In the genomic region with DNA sequence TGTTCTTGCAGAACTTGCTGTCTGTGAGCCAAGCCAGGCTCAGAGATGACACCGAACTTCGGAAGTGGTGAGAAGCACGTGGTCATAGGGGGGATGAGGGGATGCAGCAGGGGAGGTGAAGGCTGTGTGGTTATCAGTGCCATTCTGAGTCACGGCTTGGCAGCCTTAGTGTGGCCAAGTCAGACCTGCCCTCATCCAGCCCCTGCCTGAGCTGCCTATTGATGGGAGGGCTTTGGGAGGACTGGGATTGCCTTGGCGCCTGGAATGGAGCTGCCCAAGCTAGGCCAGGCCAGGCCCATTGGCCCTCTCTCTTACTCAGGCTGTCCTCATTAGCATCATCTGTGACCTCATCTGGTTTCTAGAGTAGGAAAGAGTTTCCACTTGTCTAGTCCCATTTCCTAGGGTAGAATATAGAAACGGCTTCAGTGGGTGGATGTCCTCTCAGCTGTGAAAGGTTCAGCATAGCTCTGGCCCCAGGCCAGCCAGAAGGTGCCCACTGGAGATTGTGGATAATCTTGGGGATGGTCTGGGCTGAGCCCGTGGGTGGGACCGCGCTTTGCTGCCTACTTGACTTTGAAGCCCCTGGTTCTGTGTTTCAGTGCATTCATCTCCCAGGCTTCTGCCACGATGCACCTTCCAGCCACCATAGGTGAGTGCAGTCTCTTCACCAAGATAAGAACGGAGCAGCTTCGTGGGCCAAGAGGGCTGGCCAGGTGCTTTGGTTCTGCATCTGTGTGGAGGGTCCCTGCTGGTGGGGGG, we compare ENCODE assay signal across 10 cellular contexts. TPM values are rescaled to one million over a fixed set of nuclear protein-coding genes. Genes with fewer than 3 reads are reported as not detected.
A peak's percentile ranks its signal among the peaks of the same experiment; 100 is the strongest.
DNase-seq lines count a peak whose midpoint lies in the region; ATAC-seq and TF ChIP-seq lines count a peak whose summit lies in the region.
"Had no signal": no experiment of that assay in that cellular context is flagged by ENCODE, and none has a peak within 500 bp of the region (broad histone marks: within the 10 kb centered on the region; RNA-seq: fewer than 3 reads in every experiment).

No MANE protein-coding gene starts in this region.

- H3K4me3 Mint-ChIP-seq in activated CD4-positive, alpha-beta T cell treated with anti-CD3 and anti-CD28 coated beads, Interleukin-2, amount 10 ng/mL, durations not matched to agents 7 days and 5 days, result no peak overlapping the region
- no peak overlapping the region for H3K4me3 Mint-ChIP-seq in T-helper 17 cell
- H3K4me3 Mint-ChIP-seq in immature natural killer cell, result peak overlapping the region in 2 of 5 donors; percentile 33 to 60

- POLR2A ChIA-PET in activated CD4-positive, alpha-beta T cell treated with anti-CD3 and anti-CD28 coated beads, Interleukin-2, amount 10 ng/mL, durations not matched to agents 7 days and 5 days (lab: Charles Lee), result interaction anchor here (0.7 to 1.4 kb wide), 2 partner anchors 8 to 531 kb away, joined by 3 to 9 read pairs; no protein-coding TSS in a partner anchor

- no peak for ATAC-seq in T-helper 17 cell

- peaks cover 7 to 32% of the 10 kb centered on the region in 2 donors for H3K4me1 ChIP-seq in thyroid gland
- H3K4me1 ChIP-seq: parathyroid adenoma had no signal

- no peak overlapping the region for H3K4me3 ChIP-seq in thyroid gland (replicated peaks in 1 of 3)

- no peak for TF ChIP-seq POLR2A in thyroid gland (IDR thresholded peaks at IDR 0.05)

- H3K9me3 Mint-ChIP-seq in activated CD4-positive, alpha-beta T cell treated with anti-CD3 and anti-CD28 coated beads, Interleukin-2, amount 10 ng/mL, durations not matched to agents 7 days and 5 days, result no peaks in the 10 kb centered on the region
- H3K9me3 Mint-ChIP-seq in immature natural killer cell, result no peaks in the 10 kb centered on the region

- no peaks in the 10 kb centered on the region for H3K9me3 ChIP-seq in T-helper 17 cell (ENCODE audit: control insufficient read depth, low read length, poor library complexity, severe bottlenecking)
- H3K9me3 ChIP-seq in thyroid gland, result no peaks in the 10 kb centered on the region

- peaks cover 57% of the 10 kb centered on the region for H3K36me3 Mint-ChIP-seq in activated CD4-positive, alpha-beta T cell treated with anti-CD3 and anti-CD28 coated beads, Interleukin-2, amount 10 ng/mL, durations not matched to agents 7 days and 5 days (ENCODE audit: low read depth)
- H3K36me3 Mint-ChIP-seq in T-helper 17 cell (ENCODE audit: low read depth) (peaks cover 6% of the 10 kb centered on the region), immature natural killer cell (peaks cover 0 to 17% (median 13%) of the 10 kb centered on the region in 3 donors)

- 91 to 97% methylated on average over 11 to 12 of the region's 12 CpGs for WGBS in thyroid gland, 2 donors

- no peak for TF ChIP-seq CTCF in thyroid gland (IDR thresholded peaks at IDR 0.05)

- H3K4me1 Mint-ChIP-seq in activated CD4-positive, alpha-beta T cell treated with anti-CD3 and anti-CD28 coated beads, Interleukin-2, amount 10 ng/mL, durations not matched to agents 7 days and 5 days, result peaks cover 34% of the 10 kb centered on the region
- peaks cover 9% of the 10 kb centered on the region for H3K4me1 Mint-ChIP-seq in T-helper 17 cell
- H3K4me1 Mint-ChIP-seq in immature natural killer cell, result peaks cover 26 to 29% of the 10 kb centered on the region in 2 donors

- CTCF ChIA-PET in activated CD4-positive, alpha-beta T cell treated with anti-CD3 and anti-CD28 coated beads, Interleukin-2, amount 10 ng/mL, durations not matched to agents 7 days and 5 days (lab: Charles Lee), result interaction anchor here (0.9 to 2.4 kb wide), 7 partner anchors 8 to 285 kb away, joined by 3 to 11 read pairs (median 3); no protein-coding TSS in a partner anchor

- peaks cover 0 to 9% of the 10 kb centered on the region in 2 donors for H3K36me3 ChIP-seq in thyroid gland

- no peaks in the 10 kb centered on the region for H3K27me3 ChIP-seq in thyroid gland

- no peak for DNase-seq in activated CD4-positive, alpha-beta T cell treated with anti-CD3 and anti-CD28 coated beads, Interleukin-2, amount 10 ng/mL, durations not matched to agents 7 days and 5 days
- no peak for DNase-seq in activated CD4-positive, alpha-beta T cell treated with anti-CD3 and anti-CD28 coated beads, Interleukin-2, amount 50 U/mL, for 1 hour
- DNase-seq in T-helper 17 cell, result no peak
- peak; percentile 14 to 54 (median 40) for DNase-seq in immature natural killer cell
- no peak for DNase-seq in thyroid gland
- DNase-seq in DMS79 (lab: John Stamatoyannopoulos, UW), result no peak
- no peak for DNase-seq in NCI-H187 treated with DMSO at 0.1 percent for 48 hours (lab: John Stamatoyannopoulos, UW)
- DNase-seq in activated CD4-positive, CD25-positive, alpha-beta regulatory T cell (lab: John Stamatoyannopoulos, UW), result no peak
- DNase-seq: NCI-H1417 treated with DMSO at 0.1 percent for 48 hours had no signal

- intact Hi-C loops in thyroid gland (cut with DNase I), result loop anchor here (5.0 to 10.0 kb wide), 2 partner anchors 103 to 235 kb away; a partner anchor contains a TSS

- peak overlapping the region; percentile 73 to 80 (median 80) for H3K27ac ChIP-seq in thyroid gland
- H3K27ac ChIP-seq: parathyroid adenoma had no signal

- H3K27ac Mint-ChIP-seq in activated CD4-positive, alpha-beta T cell treated with anti-CD3 and anti-CD28 coated beads, Interleukin-2, amount 10 ng/mL, durations not matched to agents 7 days and 5 days, result peak overlapping the region; percentile 82
- H3K27ac Mint-ChIP-seq in T-helper 17 cell (peak overlapping the region; percentile 39), immature natural killer cell (peak overlapping the region in 5 of 6 donors; percentile 8 to 78 (median 61))

- no peaks in the 10 kb centered on the region for H3K27me3 Mint-ChIP-seq in activated CD4-positive, alpha-beta T cell treated with anti-CD3 and anti-CD28 coated beads, Interleukin-2, amount 10 ng/mL, durations not matched to agents 7 days and 5 days
- H3K27me3 Mint-ChIP-seq in T-helper 17 cell (no peaks in the 10 kb centered on the region), immature natural killer cell (ENCODE audit: low read depth in 3 of 3) (peaks cover 0 to 3% (median 2%) of the 10 kb centered on the region in 3 donors)

RNA-seq across cellular contexts. Expression of a gene that starts 7.2 kb away (rescaled TPM):
- total RNA-seq in activated CD4-positive, alpha-beta T cell treated with anti-CD3 and anti-CD28 coated beads, Interleukin-2, amount 10 ng/mL, durations not matched to agents 7 days and 5 days, result 10 to 100 TPM; 19.7 to 23.3 TPM
- total RNA-seq in T-helper 17 cell (10 to 100 TPM in 1 of 2 donors, 1 to 10 TPM in 1; 5.2 to 16.3 TPM), thyroid gland (10 to 100 TPM; 14.0 to 30.2 (median 21.2) TPM)
- polyA plus RNA-seq in immature natural killer cell, result 10 to 100 TPM in 1 of 3 donors, 1 to 10 TPM in 2; 3.9 to 13.0 (median 8.2) TPM

Comparison
In these comparisons a context has a peak if more than half of its experiments do, and no peak if none do; other contexts are left out.
1. DNase-seq: peak in immature natural killer cell (3 of 3); none in activated CD4-positive, alpha-beta T cell treated with anti-CD3 and anti-CD28 coated beads, Interleukin-2, amount 10 ng/mL, durations not matched to agents 7 days and 5 days (single experiment), activated CD4-positive, alpha-beta T cell treated with anti-CD3 and anti-CD28 coated beads, Interleukin-2, amount 50 U/mL, for 1 hour (single experiment), T-helper 17 cell (0 of 3), thyroid gland (0 of 2), DMS79 (single experiment), NCI-H187 treated with DMSO at 0.1 percent for 48 hours (single experiment) and activated CD4-positive, CD25-positive, alpha-beta regulatory T cell (0 of 4).
2. Peak in every context shown above with its lines, with median percentiles within 50 percentile points of each other: H3K27ac Mint-ChIP-seq.